ENCODE assay signal across 14 cellular contexts in genomic region chr1:88661951-88662664, GRCh38. TPM values are rescaled to one million over a fixed set of nuclear protein-coding genes. Genes with fewer than 3 reads are reported as not detected.
DNase-seq lines count a peak whose midpoint lies in the region; ATAC-seq lines count a peak whose summit lies in the region.
"Had no signal": no experiment of that assay in that cellular context is flagged by ENCODE, and none has a peak within 500 bp of the region (broad histone marks: within the 10 kb centered on the region; RNA-seq: fewer than 3 reads in every experiment).

No MANE protein-coding gene starts in this region.

- peak overlapping the region; percentile 79 for H3K27ac Mint-ChIP-seq in T-helper 17 cell
- H3K27ac Mint-ChIP-seq in naive thymus-derived CD4-positive, alpha-beta T cell, result peak overlapping the region in 8 of 9 donors; percentile 65 to 94 (median 82)
- H3K27ac Mint-ChIP-seq in T-helper 2 cell treated with Interferon-gamma antibody and Interleukin-4, amounts not matched to agents 5 μg/mL and 100 μg/mL, for 36 hours, result no peak overlapping the region
- H3K27ac Mint-ChIP-seq: dendritic cell treated with granulocyte-macrophage colony-stimulating factor and Interleukin-4, amounts not matched to agents 40 ng/mL and 50 ng/mL, for 4 days; progenitor cell of endocrine pancreas had no signal

- peaks cover 0 to 10% of the 10 kb centered on the region in 2 donors for H3K4me1 ChIP-seq in naive thymus-derived CD4-positive, alpha-beta T cell (ENCODE audit: control insufficient read depth in 2 of 2, insufficient read depth in 2 of 2, low read length in 2 of 2)
- H3K4me1 ChIP-seq: gastrocnemius medialis, left ventricle myocardium inferior had no signal

- CTCF ChIA-PET in naive thymus-derived CD4-positive, alpha-beta T cell (lab: Charles Lee), result no interaction called here

- no peak overlapping the region for H3K4me3 Mint-ChIP-seq in T-helper 17 cell
- peak overlapping the region in 7 of 10 donors; percentile 12 to 85 (median 74) for H3K4me3 Mint-ChIP-seq in naive thymus-derived CD4-positive, alpha-beta T cell
- no peak overlapping the region for H3K4me3 Mint-ChIP-seq in T-helper 2 cell treated with Interferon-gamma antibody and Interleukin-4, amounts not matched to agents 5 μg/mL and 100 μg/mL, for 36 hours
- H3K4me3 Mint-ChIP-seq: dendritic cell treated with granulocyte-macrophage colony-stimulating factor and Interleukin-4, amounts not matched to agents 40 ng/mL and 50 ng/mL, for 4 days had no signal

- H3K9me3 ChIP-seq in T-helper 17 cell (ENCODE audit: control insufficient read depth, low read length, poor library complexity, severe bottlenecking), result no peaks in the 10 kb centered on the region
- no peaks in the 10 kb centered on the region for H3K9me3 ChIP-seq in naive thymus-derived CD4-positive, alpha-beta T cell (ENCODE audit: control insufficient read depth in 2 of 3, low read length in 3 of 3)
- H3K9me3 ChIP-seq: gastrocnemius medialis, left ventricle myocardium inferior had no signal

- peaks cover 9% of the 10 kb centered on the region for H3K4me1 Mint-ChIP-seq in T-helper 17 cell
- H3K4me1 Mint-ChIP-seq in naive thymus-derived CD4-positive, alpha-beta T cell, result peaks cover 11 to 42% (median 36%) of the 10 kb centered on the region in 7 donors
- peaks cover 29% of the 10 kb centered on the region for H3K4me1 Mint-ChIP-seq in T-helper 2 cell treated with Interferon-gamma antibody and Interleukin-4, amounts not matched to agents 5 μg/mL and 100 μg/mL, for 36 hours (ENCODE audit: low read depth)

- H3K9me3 Mint-ChIP-seq in naive thymus-derived CD4-positive, alpha-beta T cell, result no peaks in the 10 kb centered on the region
- no peaks in the 10 kb centered on the region for H3K9me3 Mint-ChIP-seq in T-helper 2 cell treated with Interferon-gamma antibody and Interleukin-4, amounts not matched to agents 5 μg/mL and 100 μg/mL, for 36 hours
- H3K9me3 Mint-ChIP-seq: dendritic cell treated with granulocyte-macrophage colony-stimulating factor and Interleukin-4, amounts not matched to agents 40 ng/mL and 50 ng/mL, for 4 days had no signal

- peak; percentile 50 for ATAC-seq in GM19043 (IDR thresholded peaks at IDR 0.05; ENCODE audit: low read depth, unreplicated experiment)
- peak; percentile 39 for ATAC-seq in HG02678 (IDR thresholded peaks at IDR 0.05; ENCODE audit: unreplicated experiment)
- ATAC-seq in T-helper 17 cell, result no peak
- no peak for ATAC-seq in naive thymus-derived CD4-positive, alpha-beta T cell
- ATAC-seq: gastrocnemius medialis had no signal

- no peak overlapping the region for H3K4me3 ChIP-seq in naive thymus-derived CD4-positive, alpha-beta T cell (ENCODE audit: low read length)
- H3K4me3 ChIP-seq: gastrocnemius medialis, left ventricle myocardium inferior had no signal

- no peak for DNase-seq in T-helper 17 cell
- no peak for DNase-seq in naive thymus-derived CD4-positive, alpha-beta T cell
- DNase-seq in T-helper 2 cell treated with Interferon-gamma antibody and Interleukin-4, amounts not matched to agents 5 μg/mL and 100 μg/mL, for 36 hours (ENCODE audit: low spot score), result no peak
- no peak for DNase-seq in EL
- no peak for DNase-seq in stimulated activated CD8-positive, alpha-beta memory T cell treated with anti-CD3 and anti-CD28 coated beads, Interleukin-4, amount 100 ng/mL, for 48 hours
- DNase-seq: activated CD4-positive, alpha-beta T cell treated with anti-CD3 and anti-CD28 coated beads for 48 hours; gastrocnemius medialis; left ventricle myocardium inferior; NCI-H1092; stimulated activated CD4-positive, alpha-beta T cell treated with anti-CD3 and anti-CD28 coated beads, Interleukin-2, amount 100 ng/mL, for 48 hours had no signal

- H3K36me3 ChIP-seq in naive thymus-derived CD4-positive, alpha-beta T cell (ENCODE audit: control insufficient read depth in 2 of 3, insufficient read depth in 3 of 3, low read length in 3 of 3), result no peaks in the 10 kb centered on the region
- H3K36me3 ChIP-seq: gastrocnemius medialis, left ventricle myocardium inferior had no signal

- H3K27me3 ChIP-seq in naive thymus-derived CD4-positive, alpha-beta T cell (ENCODE audit: control insufficient read depth in 2 of 2, insufficient read depth in 2 of 2, low read length in 2 of 2), result no peaks in the 10 kb centered on the region
- H3K27me3 ChIP-seq: gastrocnemius medialis had no signal

- intact Hi-C loops in naive thymus-derived CD4-positive, alpha-beta T cell (cut with micrococcal nuclease), result loop anchor here in 1 of 2 donors (1.0 kb wide), 1 partner anchor 22 kb away; the partner anchor contains the start of gene PKN2

- no peaks in the 10 kb centered on the region for H3K36me3 Mint-ChIP-seq in T-helper 17 cell (ENCODE audit: low read depth)
- no peaks in the 10 kb centered on the region for H3K36me3 Mint-ChIP-seq in naive thymus-derived CD4-positive, alpha-beta T cell
- no peaks in the 10 kb centered on the region for H3K36me3 Mint-ChIP-seq in T-helper 2 cell treated with Interferon-gamma antibody and Interleukin-4, amounts not matched to agents 5 μg/mL and 100 μg/mL, for 36 hours (ENCODE audit: low read depth)

- H3K27ac ChIP-seq in naive thymus-derived CD4-positive, alpha-beta T cell (ENCODE audit: low read depth, low read length), result peak overlapping the region; percentile 56
- H3K27ac ChIP-seq: gastrocnemius medialis, left ventricle myocardium inferior had no signal

- POLR2A ChIA-PET in naive thymus-derived CD4-positive, alpha-beta T cell (lab: Charles Lee), result no interaction called here

- H3K27me3 Mint-ChIP-seq in T-helper 17 cell, result peaks cover 10% of the 10 kb centered on the region
- H3K27me3 Mint-ChIP-seq in naive thymus-derived CD4-positive, alpha-beta T cell, result no peaks in the 10 kb centered on the region
- H3K27me3 Mint-ChIP-seq in T-helper 2 cell treated with Interferon-gamma antibody and Interleukin-4, amounts not matched to agents 5 μg/mL and 100 μg/mL, for 36 hours (ENCODE audit: low read depth), result peaks cover 6% of the 10 kb centered on the region
- H3K27me3 Mint-ChIP-seq: dendritic cell treated with granulocyte-macrophage colony-stimulating factor and Interleukin-4, amounts not matched to agents 40 ng/mL and 50 ng/mL, for 4 days; progenitor cell of endocrine pancreas had no signal

RNA-seq across cellular contexts. Expression of gene PKN2, which starts 22.0 kb away (rescaled TPM):
- total RNA-seq in T-helper 17 cell, result 10 to 100 TPM; 35.0 to 42.6 TPM
- total RNA-seq in naive thymus-derived CD4-positive, alpha-beta T cell, result 10 to 100 TPM; 32.1 to 53.8 (median 46.9) TPM
- 10 to 100 TPM in 1 of 2 donors, 1 to 10 TPM in 1; 9.0 to 10.2 TPM for polyA plus RNA-seq in naive thymus-derived CD4-positive, alpha-beta T cell

Comparison
In these comparisons a context has a peak if more than half of its experiments do, and no peak if none do; other contexts are left out.
1. ATAC-seq: peak in GM19043 (single experiment) and HG02678 (single experiment); none in T-helper 17 cell (single experiment) and naive thymus-derived CD4-positive, alpha-beta T cell (single experiment).
2. H3K4me3 Mint-ChIP-seq: peak in naive thymus-derived CD4-positive, alpha-beta T cell (7 of 10); none in T-helper 17 cell (single experiment) and T-helper 2 cell treated with Interferon-gamma antibody and Interleukin-4, amounts not matched to agents 5 μg/mL and 100 μg/mL, for 36 hours (single experiment).